8 cellular contexts compared by ENCODE assay signal in genomic region chr18:56052202-56052601, GRCh38.
"Had no signal": no experiment of that assay in that cellular context is flagged by ENCODE, and none has a peak within 500 bp of the region (broad histone marks: within the 10 kb centered on the region; RNA-seq: fewer than 3 reads in every experiment).

No MANE protein-coding gene starts in this region.

- H3K4me3 ChIP-seq: GM12878 had no signal

- ATAC-seq: GM12878 had no signal

- DNase-seq: GDM1, GF-D8 had no signal

- FAIRE-seq: G401.6, GM12878, GM12891, GM12892, GM18507, GM19239 had no signal
